17 cellular contexts compared by ENCODE assay signal in the genomic region with DNA sequence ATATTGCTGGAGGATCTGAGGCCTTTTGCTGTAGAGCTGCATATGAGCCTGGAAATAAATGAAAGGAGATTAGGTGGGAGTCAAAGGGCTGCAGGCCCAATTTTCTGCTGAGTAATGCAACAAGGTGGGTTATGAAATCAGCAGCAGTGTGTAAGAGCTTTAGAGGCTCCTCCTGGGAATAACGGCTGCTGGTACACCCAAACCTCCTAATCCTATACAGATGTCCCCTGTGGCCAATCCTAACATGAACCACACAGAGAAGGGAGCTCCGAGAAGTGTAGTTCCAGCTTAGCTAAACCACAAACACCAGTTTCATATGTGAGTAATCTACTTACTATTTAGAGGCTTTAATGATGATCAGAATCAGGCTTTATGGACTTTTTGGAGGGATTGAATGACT.
A peak's percentile ranks its signal among the peaks of the same experiment; 100 is the strongest.
DNase-seq lines count a peak whose midpoint lies in the region; ATAC-seq, FAIRE-seq and TF ChIP-seq lines count a peak whose summit lies in the region.
"Had no signal": no experiment of that assay in that cellular context is flagged by ENCODE, and none has a peak within 500 bp of the region (broad histone marks: within the 10 kb centered on the region; RNA-seq: fewer than 3 reads in every experiment).

No MANE protein-coding gene starts in this region.

- CTCF ChIA-PET in A673 (lab: Charles Lee) = no interaction called here
- CTCF ChIA-PET in SK-N-SH (lab: Yijun Ruan, JAX) = no interaction called here
- CTCF ChIA-PET in activated CD4-positive, alpha-beta memory T cell treated with anti-CD3 and anti-CD28 coated beads, Interleukin-2, amount 10 ng/mL, durations not matched to agents 7 days and 5 days (lab: Charles Lee) = no interaction called here

- no peak for FAIRE-seq in H54 (lab: Jason Lieb, UNC)

- no TSS peak for BruUV-seq in A673 (replicated peaks; lab: Mats Ljungman, UMichigan)

- H3K27me3 Mint-ChIP-seq in GM23338 (ENCODE audit: insufficient read depth, low read depth, poor library complexity) = no peaks in the 10 kb centered on the region
- H3K27me3 Mint-ChIP-seq in activated CD4-positive, alpha-beta memory T cell treated with anti-CD3 and anti-CD28 coated beads, Interleukin-2, amount 10 ng/mL, durations not matched to agents 7 days and 5 days = no peaks in the 10 kb centered on the region
- H3K27me3 Mint-ChIP-seq: B cell had no signal

- TF ChIP-seq CTCF in A673 (conservative IDR thresholded peaks at IDR 0.05; ENCODE audit: low read depth, low read length) = no peak; the same call in 1 of the 2 replicates
- TF ChIP-seq CTCF in GM23338 (conservative IDR thresholded peaks at IDR 0.05; ENCODE audit: low read depth in 2 of 2) = no peak
- TF ChIP-seq CTCF in SK-N-SH (IDR thresholded peaks at IDR 0.05) = no peak
- no peak for TF ChIP-seq CTCF in fibroblast of the aortic adventitia (IDR thresholded peaks at IDR 0.05; ENCODE audit: insufficient read depth, low read length)

- peaks cover 28% of the 10 kb centered on the region for H3K9me3 Mint-ChIP-seq in GM23338
- peaks cover 5% of the 10 kb centered on the region for H3K9me3 Mint-ChIP-seq in activated CD4-positive, alpha-beta memory T cell treated with anti-CD3 and anti-CD28 coated beads, Interleukin-2, amount 10 ng/mL, durations not matched to agents 7 days and 5 days

- TF ChIP-seq EP300 in SK-N-SH (IDR thresholded peaks at IDR 0.05; ENCODE audit: borderline replicate concordance in 1 of 2, low read depth in 1 of 2, low read length in 1 of 2) = no peak

- H3K4me2 ChIP-seq in GM23338 (no peak overlapping the region), SK-N-SH (no peak overlapping the region)

- 0 out of 2 replicates have a peak overlapping the region, but pooled peaks have one; percentile 28 for H2AFZ ChIP-seq in GM23338
- H2AFZ ChIP-seq in SK-N-SH (ENCODE audit: low read depth) = no peak overlapping the region

- H3K27ac ChIP-seq in A673 (ENCODE audit: low read depth, low read length, poor library complexity, severe bottlenecking) = peak overlapping the region; percentile 94
- H3K27ac ChIP-seq in GM23338 (ENCODE audit: low read depth) = no peak overlapping the region
- no peak overlapping the region for H3K27ac ChIP-seq in SK-N-SH (ENCODE audit: low read depth in 2 of 2, low read length in 1 of 2)
- H3K27ac ChIP-seq: heart left ventricle, lower lobe of right lung, VCaP had no signal

- no peak overlapping the region for H3K27ac Mint-ChIP-seq in GM23338
- no peak overlapping the region for H3K27ac Mint-ChIP-seq in activated CD4-positive, alpha-beta memory T cell treated with anti-CD3 and anti-CD28 coated beads, Interleukin-2, amount 10 ng/mL, durations not matched to agents 7 days and 5 days
- H3K27ac Mint-ChIP-seq: B cell had no signal

- TF ChIP-seq RAD21 in SK-N-SH (IDR thresholded peaks at IDR 0.05; ENCODE audit: low read length) = no peak

- POLR2A ChIA-PET in A673 (lab: Charles Lee; ENCODE audit: low non-redundant PET) = interaction anchor here (0.6 kb wide), 1 partner anchor 451 kb away, joined by 3 read pairs; no protein-coding TSS in a partner anchor
- POLR2A ChIA-PET in SK-N-SH (lab: Yijun Ruan, JAX) = no interaction called here
- POLR2A ChIA-PET in activated CD4-positive, alpha-beta memory T cell treated with anti-CD3 and anti-CD28 coated beads, Interleukin-2, amount 10 ng/mL, durations not matched to agents 7 days and 5 days (lab: Charles Lee) = no interaction called here

- peaks cover 13% of the 10 kb centered on the region for H3K4me1 Mint-ChIP-seq in GM23338
- no peaks in the 10 kb centered on the region for H3K4me1 Mint-ChIP-seq in activated CD4-positive, alpha-beta memory T cell treated with anti-CD3 and anti-CD28 coated beads, Interleukin-2, amount 10 ng/mL, durations not matched to agents 7 days and 5 days
- H3K4me1 Mint-ChIP-seq: B cell had no signal

- H3K4me3 ChIP-seq in A673 (ENCODE audit: low read depth, low read length, poor library complexity, severe bottlenecking) (no peak overlapping the region), GM23338 (no peak overlapping the region), SK-N-SH (ENCODE audit: low read depth in 2 of 2, low read length in 1 of 2) (no peak overlapping the region), fibroblast of the aortic adventitia (ENCODE audit: low read depth, low read length) (no peak overlapping the region)
- H3K4me3 ChIP-seq: heart left ventricle, lower lobe of right lung had no signal

- H3K4me1 ChIP-seq in A673 (ENCODE audit: insufficient read depth, low read length, poor library complexity, severe bottlenecking) = peaks cover 37% of the 10 kb centered on the region
- H3K4me1 ChIP-seq in GM23338 (ENCODE audit: insufficient read depth) = peaks cover 6% of the 10 kb centered on the region; the same call in 1 of the 2 replicates
- H3K4me1 ChIP-seq in SK-N-SH (ENCODE audit: control insufficient read depth in 1 of 2, insufficient read depth in 2 of 2, low read depth in 1 of 2, low read length in 1 of 2) = peaks cover 0 to 6% of the 10 kb centered on the region in 2 experiments; a peak in 1 of 4 replicates
- H3K4me1 ChIP-seq: heart left ventricle, lower lobe of right lung had no signal

- DNase-seq in A673 (ENCODE audit: low spot score) (peak; percentile 97), GM23338 (ENCODE audit: low spot score) (no peak), SK-N-SH (no peak), fibroblast of the aortic adventitia (ENCODE audit: low read depth) (peak; percentile 73), H54 (ENCODE audit: insufficient read length, low spot score) (no peak), cardiac septum (ENCODE audit: low spot score) (no peak), NCI-H446 treated with DMSO at 0.1 percent for 48 hours (lab: John Stamatoyannopoulos, UW) (no peak)
- DNase-seq in activated CD4-positive, alpha-beta memory T cell treated with anti-CD3 and anti-CD28 coated beads, Interleukin-2, amount 10 ng/mL, durations not matched to agents 7 days and 5 days = no peak
- DNase-seq: activated CD8-positive, alpha-beta memory T cell treated with anti-CD3 and anti-CD28 coated beads, Interleukin-2, amount 50 U/mL, for 48 hours; GDM1; heart left ventricle; Kasumi-1; lower lobe of right lung; NCI-H345; occipital lobe had no signal

- H3K9ac ChIP-seq in SK-N-SH = no peak overlapping the region

- ATAC-seq in GM23338 = no peak
- ATAC-seq: heart left ventricle, lower lobe of right lung had no signal

- H3K9me2 ChIP-seq in GM23338 (ENCODE audit: insufficient read depth) (peaks cover 15% of the 10 kb centered on the region; the same call in 1 of the 2 replicates), SK-N-SH (no peaks in the 10 kb centered on the region)

- WGBS in SK-N-SH (ENCODE audit: low lambda C conversion rate) = 47% methylated on average over 2 of the region's 2 CpGs

- H3K4me3 Mint-ChIP-seq in GM23338 = no peak overlapping the region
- no peak overlapping the region for H3K4me3 Mint-ChIP-seq in activated CD4-positive, alpha-beta memory T cell treated with anti-CD3 and anti-CD28 coated beads, Interleukin-2, amount 10 ng/mL, durations not matched to agents 7 days and 5 days
- H3K4me3 Mint-ChIP-seq: B cell had no signal

- H3F3A ChIP-seq in GM23338 (replicated peaks; ENCODE audit: low read depth) = no peaks in the 10 kb centered on the region
- H3F3A ChIP-seq in SK-N-SH (replicated peaks; ENCODE audit: insufficient read depth) = no peaks in the 10 kb centered on the region

- H3K9me3 ChIP-seq in A673 (ENCODE audit: low read depth, low read length, poor library complexity, severe bottlenecking) (peaks cover 3% of the 10 kb centered on the region), SK-N-SH (no peaks in the 10 kb centered on the region)
- H3K9me3 ChIP-seq: lower lobe of right lung had no signal

- H4K20me1 ChIP-seq in GM23338 (replicated peaks; ENCODE audit: insufficient read depth) (no peaks in the 10 kb centered on the region), SK-N-SH (ENCODE audit: insufficient read depth) (no peaks in the 10 kb centered on the region)

- intact Hi-C loops in A673 (cut with micrococcal nuclease; ENCODE audit: unreplicated experiment) (no loop called here), cardiac septum (cut with DNase I) (no loop called here)

- TF ChIP-seq POLR2A in H54 (IDR thresholded peaks at IDR 0.05; ENCODE audit: low read depth, low read length) = no peak

- peaks cover 19% of the 10 kb centered on the region for H3K36me3 Mint-ChIP-seq in GM23338 (ENCODE audit: low read depth)
- no peaks in the 10 kb centered on the region for H3K36me3 Mint-ChIP-seq in activated CD4-positive, alpha-beta memory T cell treated with anti-CD3 and anti-CD28 coated beads, Interleukin-2, amount 10 ng/mL, durations not matched to agents 7 days and 5 days (ENCODE audit: low read depth)

- no peaks in the 10 kb centered on the region for H3K36me3 ChIP-seq in A673 (ENCODE audit: insufficient read depth, low read length, poor library complexity, severe bottlenecking)
- no peaks in the 10 kb centered on the region for H3K36me3 ChIP-seq in GM23338 (ENCODE audit: insufficient read depth)
- no peaks in the 10 kb centered on the region for H3K36me3 ChIP-seq in SK-N-SH (replicated peaks in 1 of 2; ENCODE audit: control insufficient read depth in 1 of 2, insufficient read depth in 2 of 2, low read length in 1 of 2)
- H3K36me3 ChIP-seq: heart left ventricle, lower lobe of right lung had no signal

- no peaks in the 10 kb centered on the region for H3K27me3 ChIP-seq in A673 (replicated peaks; ENCODE audit: insufficient read depth, low read depth, low read length, poor library complexity)
- no peaks in the 10 kb centered on the region for H3K27me3 ChIP-seq in GM23338 (ENCODE audit: insufficient read depth)
- H3K27me3 ChIP-seq in SK-N-SH (ENCODE audit: insufficient read depth) = no peaks in the 10 kb centered on the region
- H3K27me3 ChIP-seq: heart left ventricle had no signal

- H3K79me2 ChIP-seq in GM23338 (replicated peaks; ENCODE audit: insufficient read depth) = no peaks in the 10 kb centered on the region
- H3K79me2 ChIP-seq in SK-N-SH (ENCODE audit: insufficient read depth) = no peaks in the 10 kb centered on the region

TF ChIP-seq in GM23338, 12 proteins besides CTCF, POLR2A, EP300 and RAD21 (continues in another document):
- TF ChIP-seq EZH2 (IDR thresholded peaks at IDR 0.05; ENCODE audit: low read depth, unreplicated experiment) (no peak), STAT1 (IDR thresholded peaks at IDR 0.05; ENCODE audit: unreplicated experiment) (no peak)

TF ChIP-seq in SK-N-SH, 30 proteins besides CTCF, POLR2A, EP300 and RAD21:
- peak; percentile 38; the same call in 1 of the 2 replicates for TF ChIP-seq TCF12 (IDR thresholded peaks at IDR 0.05)
- TF ChIP-seq POLR2AphosphoS5 (IDR thresholded peaks at IDR 0.05; ENCODE audit: low read depth, low read length) = no peak

Comparison
In these comparisons a context has a peak if more than half of its experiments do, and no peak if none do; other contexts are left out.
1. DNase-seq: peak in A673 (single experiment) and fibroblast of the aortic adventitia (single experiment); none in GM23338 (single experiment), SK-N-SH (single experiment), H54 (single experiment), cardiac septum (single experiment), NCI-H446 treated with DMSO at 0.1 percent for 48 hours (single experiment) and activated CD4-positive, alpha-beta memory T cell treated with anti-CD3 and anti-CD28 coated beads, Interleukin-2, amount 10 ng/mL, durations not matched to agents 7 days and 5 days (single experiment).